ENCODE assay signal across 12 cellular contexts in genomic region chr3:105829879-105830622, GRCh38. TPM values are rescaled to one million over a fixed set of nuclear protein-coding genes. Genes with fewer than 3 reads are reported as not detected.
DNase-seq lines count a peak whose midpoint lies in the region; ATAC-seq, FAIRE-seq and TF ChIP-seq lines count a peak whose summit lies in the region.
"Had no signal": no experiment of that assay in that cellular context is flagged by ENCODE, and none has a peak within 500 bp of the region (broad histone marks: within the 10 kb centered on the region; RNA-seq: fewer than 3 reads in every experiment).

No MANE protein-coding gene starts in this region.

- peak overlapping the region; percentile 94 for H3K27ac Mint-ChIP-seq in activated naive CD8-positive, alpha-beta T cell treated with anti-CD3 and anti-CD28 coated beads for 36 hours

- H3K36me3 Mint-ChIP-seq in activated naive CD8-positive, alpha-beta T cell treated with anti-CD3 and anti-CD28 coated beads for 36 hours = peaks cover 70% of the 10 kb centered on the region

- CTCF ChIA-PET in A549 (lab: Yijun Ruan, JAX) = no interaction called here

- peaks cover 77% of the 10 kb centered on the region for H3K4me1 Mint-ChIP-seq in activated naive CD8-positive, alpha-beta T cell treated with anti-CD3 and anti-CD28 coated beads for 36 hours

- no peak for ATAC-seq in A549
- ATAC-seq: heart left ventricle had no signal

- no peak for TF ChIP-seq RAD21 in A549 (conservative IDR thresholded peaks at IDR 0.05 in 1 of 2, IDR thresholded peaks at IDR 0.05 in 1 of 2)

- H3K27me3 Mint-ChIP-seq in activated naive CD8-positive, alpha-beta T cell treated with anti-CD3 and anti-CD28 coated beads for 36 hours = no peaks in the 10 kb centered on the region

- no peaks in the 10 kb centered on the region for H3K9me3 ChIP-seq in A549
- H3K9me3 ChIP-seq in HUES48 (ENCODE audit: control insufficient read depth, insufficient read depth, low read length) = no peaks in the 10 kb centered on the region
- H3K9me3 ChIP-seq in keratinocyte (ENCODE audit: control insufficient read depth, low read depth, low read length) = no peaks in the 10 kb centered on the region
- H3K9me3 ChIP-seq: ascending aorta, heart left ventricle had no signal

- no peak overlapping the region for H3K4me3 ChIP-seq in A549
- no peak overlapping the region for H3K4me3 ChIP-seq in HUES48 (ENCODE audit: low read depth, low read length)
- H3K4me3 ChIP-seq in keratinocyte (ENCODE audit: control insufficient read depth in 2 of 3, extremely low read depth in 1 of 3, insufficient read depth in 2 of 3, low read depth in 1 of 3, low read length in 3 of 3) = no peak overlapping the region
- H3K4me3 ChIP-seq: ascending aorta, heart left ventricle had no signal

- H3K27me3 ChIP-seq in HUES48 (ENCODE audit: control insufficient read depth, insufficient read depth, low read length) (no peaks in the 10 kb centered on the region), keratinocyte (ENCODE audit: control insufficient read depth, extremely low read depth, insufficient read depth, low read length) (no peaks in the 10 kb centered on the region)
- H3K27me3 ChIP-seq: ascending aorta, heart left ventricle had no signal

- H3K9me1 ChIP-seq in keratinocyte (ENCODE audit: control insufficient read depth, extremely low read depth, insufficient read depth, low read length) = no peaks in the 10 kb centered on the region

- TF ChIP-seq POLR2A in A549 (IDR thresholded peaks at IDR 0.05; ENCODE audit: low read length) = no peak

- H3K27ac ChIP-seq in A549 = no peak overlapping the region
- H3K27ac ChIP-seq in HUES48 (ENCODE audit: low read depth, low read length) = no peak overlapping the region
- peak overlapping the region; percentile 61 for H3K27ac ChIP-seq in keratinocyte (ENCODE audit: control insufficient read depth, insufficient read depth, low read length)
- H3K27ac ChIP-seq: ascending aorta, WERI-Rb-1 had no signal

- DNase-seq in A549 (ENCODE audit: low read depth in 1 of 2, low spot score in 1 of 2) (no peak), keratinocyte (ENCODE audit: low read depth, low spot score) (no peak), D341Med (ENCODE audit: low spot score) (no peak), NCI-H345 treated with DMSO at 0.1 percent for 48 hours (lab: John Stamatoyannopoulos, UW; ENCODE audit: unreplicated experiment) (no peak), NCI-H524 (lab: John Stamatoyannopoulos, UW) (no peak), OCI-M2 (lab: John Stamatoyannopoulos, UW; ENCODE audit: unreplicated experiment) (no peak)
- no peak for DNase-seq in activated naive CD8-positive, alpha-beta T cell treated with anti-CD3 and anti-CD28 coated beads for 36 hours
- DNase-seq: MM.1S, WERI-Rb-1 had no signal

- TF ChIP-seq CTCF in A549 (IDR thresholded peaks at IDR 0.05) = no peak
- TF ChIP-seq CTCF in keratinocyte (optimal IDR thresholded peaks at IDR 0.05 in 1 of 3, IDR thresholded peaks at IDR 0.05 in 1 of 3, conservative IDR thresholded peaks at IDR 0.05 in 1 of 3; ENCODE audit: extremely low read depth in 1 of 3, insufficient read depth in 2 of 3, low read length in 3 of 3) = no peak

- H3K4me1 ChIP-seq in A549 (peaks cover 43% of the 10 kb centered on the region), HUES48 (ENCODE audit: control insufficient read depth, insufficient read depth, low read length) (peaks cover 11% of the 10 kb centered on the region), keratinocyte (ENCODE audit: control insufficient read depth, extremely low read depth, insufficient read depth, low read length) (peaks cover 10% of the 10 kb centered on the region)
- H3K4me1 ChIP-seq: ascending aorta had no signal

- peaks cover 16% of the 10 kb centered on the region for H3K9me3 Mint-ChIP-seq in activated naive CD8-positive, alpha-beta T cell treated with anti-CD3 and anti-CD28 coated beads for 36 hours

- H3K4me2 ChIP-seq in A549 = no peak overlapping the region
- no peak overlapping the region for H3K4me2 ChIP-seq in keratinocyte (ENCODE audit: control insufficient read depth, extremely low read depth, insufficient read depth, low read depth, low read length)

- dilution Hi-C loops in keratinocyte (cut with MboI; ENCODE audit: extremely low pct_ligation_motif_present, low sequenced_read_pairs) = no loop called here

- POLR2A ChIA-PET in A549 (lab: Yijun Ruan, JAX) = no interaction called here

- no peaks in the 10 kb centered on the region for H3K36me3 ChIP-seq in HUES48 (ENCODE audit: control insufficient read depth, insufficient read depth, low read length)
- no peaks in the 10 kb centered on the region for H3K36me3 ChIP-seq in keratinocyte (ENCODE audit: control insufficient read depth in 2 of 2, extremely low read depth in 1 of 2, insufficient read depth in 2 of 2, low read length in 2 of 2)
- H3K36me3 ChIP-seq: ascending aorta, WERI-Rb-1 had no signal

- no peaks in the 10 kb centered on the region for H3K79me2 ChIP-seq in keratinocyte (ENCODE audit: control insufficient read depth, insufficient read depth, low read length)

- H2AFZ ChIP-seq in keratinocyte (ENCODE audit: control insufficient read depth, low read length) = peak overlapping the region; percentile 7

- no peaks in the 10 kb centered on the region for H4K20me1 ChIP-seq in keratinocyte (ENCODE audit: control insufficient read depth, extremely low read depth, insufficient read depth, low read length)

- WGBS in A549 (ENCODE audit: missing lambda C conversion rate) = 86% methylated on average over 4 of the region's 4 CpGs

- H3K4me3 Mint-ChIP-seq in activated naive CD8-positive, alpha-beta T cell treated with anti-CD3 and anti-CD28 coated beads for 36 hours = peak overlapping the region; percentile 40

- H3K9ac ChIP-seq in HUES48 (ENCODE audit: low read depth, low read length) (peak overlapping the region; percentile 25; the same call in 1 of the 2 replicates), keratinocyte (ENCODE audit: control insufficient read depth, extremely low read depth, insufficient read depth, low read length) (no peak overlapping the region)

- TF ChIP-seq EP300 in A549 (IDR thresholded peaks at IDR 0.05) = no peak

- FAIRE-seq in A549 (lab: Jason Lieb, UNC) (no peak), keratinocyte (lab: Jason Lieb, UNC) (peak; percentile 13)

TF ChIP-seq in A549, 52 proteins besides CTCF, POLR2A, EP300 and RAD21:
- TF ChIP-seq ELK1 (IDR thresholded peaks at IDR 0.05; ENCODE audit: low read depth, low read length) (no peak), HOXB13 (CRISPR knock-in tag; IDR thresholded peaks at IDR 0.05; ENCODE audit: low read depth) (no peak), FOSL2 (IDR thresholded peaks at IDR 0.05) (no peak), FOSL2 (CRISPR knock-in tag; IDR thresholded peaks at IDR 0.05) (no peak), MAFK (IDR thresholded peaks at IDR 0.05; ENCODE audit: partially characterized antibody) (peak; percentile 98)

RNA-seq across cellular contexts. Expression of gene CBLB, which starts 38.8 kb away (rescaled TPM):
- polyA plus RNA-seq in A549 (2011; rRNA removed) (16.2 and 17.1 TPM in 2 replicates), A549 (2017; fragmentation: RNase III; extraction: RNeasy Plus Mini Kit Qiagen cat#74134 plus additional on column Dnase treatment) (4.8 to 7.4 TPM (median 6.8 TPM) in 3 replicates), keratinocyte (10.5 to 16.4 TPM (median 13.6 TPM) in 3 replicates)
- polyA plus RNA-seq in A549 (2012; cell fraction: cytosol; rRNA removed) = 2.5 and 2.7 TPM in 2 replicates
- polyA plus RNA-seq in A549 (2012; cell fraction: nucleus; rRNA removed) = 3.6 and 5.1 TPM in 2 replicates
- 16.5 and 17.9 TPM in 2 replicates for polyA minus RNA-seq in A549 (2011; rRNA and poly(A)+ RNA removed)
- total RNA-seq in activated naive CD8-positive, alpha-beta T cell treated with anti-CD3 and anti-CD28 coated beads for 36 hours = 10 to 100 TPM; 95.1 to 97.3 TPM
- polyA plus RNA-seq in keratinocyte (2011; ENCODE audit: low read depth) = 6.2 TPM
- polyA plus RNA-seq in keratinocyte (2011; cell fraction: cytosol; rRNA removed) = 7.7 and 11.2 TPM in 2 replicates
- 36.2 and 37.7 TPM in 2 replicates for polyA plus RNA-seq in keratinocyte (2011; cell fraction: nucleus; rRNA removed)
- 7.1 TPM in 2 replicates for polyA plus RNA-seq in keratinocyte (2012; ENCODE audit: low replicate concordance)
- polyA minus RNA-seq in keratinocyte = 4.1 to 38.5 TPM (median 28.1 TPM) in 3 replicates
- 10.7 TPM for polyA minus RNA-seq in keratinocyte (2011; cell fraction: cytosol; rRNA and poly(A)+ RNA removed)
- 50.2 and 91.6 TPM in 2 replicates for polyA minus RNA-seq in keratinocyte (2011; cell fraction: nucleus; rRNA and poly(A)+ RNA removed)
